Comparison of ENCODE assay signal across 10 cellular contexts in the genomic region with DNA sequence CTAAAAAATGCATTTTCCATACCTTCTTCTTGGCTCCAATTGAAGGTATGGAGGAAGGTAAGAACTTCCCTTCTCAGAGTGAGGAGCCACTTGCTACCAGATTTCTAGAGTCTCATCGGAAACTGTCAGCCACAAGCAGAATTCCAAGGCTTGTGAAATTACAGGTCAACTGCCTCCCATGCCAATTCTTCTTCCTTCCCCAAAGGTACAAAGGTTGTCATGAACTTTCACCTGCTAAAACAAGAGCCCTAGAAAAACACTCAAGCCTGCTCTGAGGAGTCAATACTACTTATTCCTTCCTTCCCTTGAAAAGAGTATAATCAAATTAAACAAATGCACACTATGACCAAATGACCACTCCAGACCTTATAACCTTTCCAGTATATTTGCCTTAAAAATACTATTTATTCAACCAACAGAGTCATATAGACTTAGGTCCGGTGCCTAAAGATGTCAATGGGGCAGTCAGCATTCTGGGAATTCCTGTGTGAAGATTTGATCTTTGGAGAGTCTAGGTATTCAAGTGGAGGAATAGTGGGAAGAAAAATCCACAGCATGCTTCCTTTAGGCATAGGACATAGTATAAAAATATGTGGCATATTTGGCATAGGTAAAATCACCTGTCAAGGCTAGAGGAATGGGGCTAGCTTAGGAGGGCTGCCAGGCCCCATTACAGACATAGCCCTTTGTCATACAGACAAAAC.
"Had no signal": no experiment of that assay in that cellular context is flagged by ENCODE, and none has a peak within 500 bp of the region (broad histone marks: within the 10 kb centered on the region; RNA-seq: fewer than 3 reads in every experiment).

No MANE protein-coding gene starts in this region.

- ATAC-seq: GM23338, HCT116 had no signal

- H3K4me1 ChIP-seq: HAP-1 had no signal

- H3K4me3 Mint-ChIP-seq: GM23338, H9, HFFc6 had no signal

- H3K9me3 ChIP-seq: HAP-1 had no signal

- H3K27ac ChIP-seq: GM23248 had no signal

- H3K27ac Mint-ChIP-seq: GM23338, H9, HFFc6 had no signal

- H3K36me3 ChIP-seq: HAP-1 had no signal

- DNase-seq: GM23248, GOT3, H7, H9, HCEC 1CT, HFFc6 had no signal

- H3K9me3 Mint-ChIP-seq: GM23338, H9 had no signal

- H3K4me3 ChIP-seq: GM23248, GM23338, HAP-1 had no signal

- H3K4me1 Mint-ChIP-seq: GM23338, H9 had no signal

- FAIRE-seq: H1 had no signal
